In the genomic region with DNA sequence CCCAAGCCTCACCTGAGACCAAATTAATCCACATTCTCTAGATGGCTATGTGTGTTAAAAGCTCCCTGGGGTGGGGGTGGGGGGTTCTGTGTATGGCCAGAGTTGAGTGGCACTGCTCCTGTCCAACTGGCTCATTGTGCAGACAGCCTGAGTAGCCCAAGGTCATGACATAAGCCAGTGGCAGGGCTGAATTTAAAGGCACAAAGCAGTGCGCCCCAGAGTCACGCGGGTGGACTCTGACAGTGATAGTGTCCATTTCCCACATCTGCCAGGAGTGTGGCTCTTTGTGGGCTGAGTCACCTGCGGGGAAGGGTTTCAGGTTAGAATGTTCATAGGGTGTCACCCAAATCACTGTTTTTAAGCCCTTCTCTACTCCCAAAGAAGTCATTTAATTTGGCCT, we compare ENCODE assay signal across 18 cellular contexts. TPM values are rescaled to one million over a fixed set of nuclear protein-coding genes. Genes with fewer than 3 reads are reported as not detected.
A peak's percentile ranks its signal among the peaks of the same experiment; 100 is the strongest.
DNase-seq lines count a peak whose midpoint lies in the region; ATAC-seq, FAIRE-seq and TF ChIP-seq lines count a peak whose summit lies in the region.
"Had no signal": no experiment of that assay in that cellular context is flagged by ENCODE, and none has a peak within 500 bp of the region (broad histone marks: within the 10 kb centered on the region; RNA-seq: fewer than 3 reads in every experiment).

No MANE protein-coding gene starts in this region.

- H3K4me2 ChIP-seq in astrocyte (ENCODE audit: low read length) (no peak overlapping the region), smooth muscle cell (peak overlapping the region; percentile 62)

- no peaks in the 10 kb centered on the region for H3K27me3 Mint-ChIP-seq in astrocyte (ENCODE audit: low read depth, unreplicated experiment)
- H3K27me3 Mint-ChIP-seq: naive B cell; stimulated activated naive B cell treated with anti-CD40 and anti-IgM and Interleukin-4, amounts not matched to agents 10 μg/mL and 1 μg/mL and 100 μg/mL, for 72 hours had no signal

- H3K9ac ChIP-seq in astrocyte (ENCODE audit: low read length) (no peak overlapping the region), smooth muscle cell (ENCODE audit: low read depth) (peak overlapping the region; percentile 28)

- no peak for TF ChIP-seq CTCF in astrocyte (IDR thresholded peaks at IDR 0.05; ENCODE audit: insufficient read depth, low read depth, low read length)
- TF ChIP-seq CTCF in smooth muscle cell (IDR thresholded peaks at IDR 0.05; ENCODE audit: borderline replicate concordance, insufficient read depth, poor library complexity, severe bottlenecking) = no peak

- H2AFZ ChIP-seq in astrocyte (ENCODE audit: low read depth, low read length) (no peak overlapping the region), smooth muscle cell (ENCODE audit: low read depth) (no peak overlapping the region)

- H3K36me3 ChIP-seq in astrocyte (ENCODE audit: insufficient read depth, low read length) (no peaks in the 10 kb centered on the region), smooth muscle cell (ENCODE audit: low read depth) (no peaks in the 10 kb centered on the region)
- H3K36me3 ChIP-seq: left lung had no signal

- H3K27ac ChIP-seq in astrocyte (ENCODE audit: low read depth, low read length) (no peak overlapping the region), smooth muscle cell (ENCODE audit: low read depth) (peak overlapping the region; percentile 83)

- H3F3A ChIP-seq in smooth muscle cell (ENCODE audit: low read depth) = peaks cover 39% of the 10 kb centered on the region

- H3K36me3 Mint-ChIP-seq in astrocyte (ENCODE audit: low read depth, unreplicated experiment) = peaks cover 9% of the 10 kb centered on the region
- H3K36me3 Mint-ChIP-seq: activated naive CD4-positive, alpha-beta T cell treated with anti-CD3 and anti-CD28 coated beads, Interleukin-2, amount 10 ng/mL, durations not matched to agents 7 days and 5 days; stimulated activated naive B cell treated with anti-CD40 and anti-IgM and Interleukin-4, amounts not matched to agents 10 μg/mL and 1 μg/mL and 100 μg/mL, for 72 hours; WTC11 had no signal

- peak overlapping the region; percentile 67 for H3K4me3 Mint-ChIP-seq in astrocyte (ENCODE audit: unreplicated experiment)
- H3K4me3 Mint-ChIP-seq: activated naive CD4-positive, alpha-beta T cell treated with anti-CD3 and anti-CD28 coated beads, Interleukin-2, amount 10 ng/mL, durations not matched to agents 7 days and 5 days; naive B cell; stimulated activated naive B cell treated with anti-CD40 and anti-IgM and Interleukin-4, amounts not matched to agents 10 μg/mL and 1 μg/mL and 100 μg/mL, for 72 hours; WTC11 had no signal

- H3K9me3 ChIP-seq in astrocyte (ENCODE audit: insufficient read depth, low read depth, low read length) = no peaks in the 10 kb centered on the region
- no peaks in the 10 kb centered on the region for H3K9me3 ChIP-seq in smooth muscle cell (replicated peaks; ENCODE audit: low read depth)
- H3K9me3 ChIP-seq: left lung had no signal

- H4K20me1 ChIP-seq in astrocyte (ENCODE audit: insufficient read depth, low read length) (peaks cover 6% of the 10 kb centered on the region), smooth muscle cell (ENCODE audit: low read depth) (no peaks in the 10 kb centered on the region)

- H3K27me3 ChIP-seq in astrocyte (ENCODE audit: insufficient read depth, low read length) = no peaks in the 10 kb centered on the region
- H3K27me3 ChIP-seq in smooth muscle cell (ENCODE audit: low read depth) = no peaks in the 10 kb centered on the region

- intact Hi-C loops in left ventricle myocardium superior (cut with micrococcal nuclease) = no loop called here

- peaks cover 41% of the 10 kb centered on the region for H3K4me1 Mint-ChIP-seq in astrocyte (ENCODE audit: low read depth, unreplicated experiment)
- H3K4me1 Mint-ChIP-seq: activated naive CD4-positive, alpha-beta T cell treated with anti-CD3 and anti-CD28 coated beads, Interleukin-2, amount 10 ng/mL, durations not matched to agents 7 days and 5 days had no signal

- FAIRE-seq in astrocyte (lab: Jason Lieb, UNC) = no peak
- FAIRE-seq: D721Med had no signal

- peak; percentile 23 for DNase-seq in HT1080 (ENCODE audit: low read depth)
- no peak for DNase-seq in astrocyte (ENCODE audit: low read depth)
- DNase-seq in left ventricle myocardium superior = no peak
- no peak for DNase-seq in smooth muscle cell (lab: John Stamatoyannopoulos, UW; ENCODE audit: unreplicated experiment)
- DNase-seq in effector CD4-positive, alpha-beta T cell = no peak
- no peak for DNase-seq in NCI-H1105 (lab: John Stamatoyannopoulos, UW)
- no peak for DNase-seq in NCI-H446 treated with DMSO at 0.1 percent for 48 hours (lab: John Stamatoyannopoulos, UW)
- DNase-seq: activated naive CD4-positive, alpha-beta T cell treated with anti-CD3 and anti-CD28 coated beads, Interleukin-2, amount 10 ng/mL, durations not matched to agents 7 days and 5 days; central memory CD4-positive, alpha-beta T cell; erythroblast; hippocampal formation; left lung; naive B cell; NCI-H226; stimulated activated naive B cell treated with anti-CD40 and anti-IgM and Interleukin-4, amounts not matched to agents 10 μg/mL and 1 μg/mL and 100 μg/mL, for 72 hours had no signal

- H3K4me3 ChIP-seq in astrocyte (ENCODE audit: insufficient read depth, low read depth, low read length) (no peak overlapping the region), smooth muscle cell (no peak overlapping the region)
- H3K4me3 ChIP-seq: left lung had no signal

- peaks cover 2% of the 10 kb centered on the region for H3K9me3 Mint-ChIP-seq in astrocyte (ENCODE audit: unreplicated experiment)
- H3K9me3 Mint-ChIP-seq: activated naive CD4-positive, alpha-beta T cell treated with anti-CD3 and anti-CD28 coated beads, Interleukin-2, amount 10 ng/mL, durations not matched to agents 7 days and 5 days; WTC11 had no signal

- peaks cover 11% of the 10 kb centered on the region for H3K79me2 ChIP-seq in astrocyte (ENCODE audit: insufficient read depth, low read length)
- H3K79me2 ChIP-seq in smooth muscle cell (ENCODE audit: low read depth) = no peaks in the 10 kb centered on the region

- H3K4me1 ChIP-seq in astrocyte (ENCODE audit: insufficient read depth, low read length) = peaks cover 20% of the 10 kb centered on the region
- H3K4me1 ChIP-seq in smooth muscle cell (ENCODE audit: low read depth) = peaks cover 32% of the 10 kb centered on the region
- H3K4me1 ChIP-seq: left lung had no signal

- no peak overlapping the region for H3K27ac Mint-ChIP-seq in astrocyte (ENCODE audit: unreplicated experiment)
- H3K27ac Mint-ChIP-seq: activated naive CD4-positive, alpha-beta T cell treated with anti-CD3 and anti-CD28 coated beads, Interleukin-2, amount 10 ng/mL, durations not matched to agents 7 days and 5 days; naive B cell; stimulated activated naive B cell treated with anti-CD40 and anti-IgM and Interleukin-4, amounts not matched to agents 10 μg/mL and 1 μg/mL and 100 μg/mL, for 72 hours; WTC11 had no signal

- ATAC-seq in left ventricle myocardium superior (peak; percentile 58), GM19351 (IDR thresholded peaks at IDR 0.05; ENCODE audit: unreplicated experiment) (no peak)
- ATAC-seq: left lung; stimulated activated naive B cell treated with anti-CD40 and anti-IgM and Interleukin-4, amounts not matched to agents 10 μg/mL and 1 μg/mL and 100 μg/mL, for 72 hours; WTC11 had no signal

- 25% methylated on average over 4 of the region's 4 CpGs for WGBS in smooth muscle cell (ENCODE audit: low lambda C conversion rate)

RNA-seq across cellular contexts. Expression of gene SCD5, which starts 45.4 kb away (rescaled TPM):
- 31.2 and 33.2 TPM in 2 replicates for total RNA-seq in HT1080 (2014; rRNA removed; shearing (Covaris generic))
- polyA plus RNA-seq in HT1080 (2015; cell fraction: cytosol; rRNA removed) = 20.1 and 25.0 TPM in 2 replicates
- 17.0 TPM in 2 replicates for polyA plus RNA-seq in HT1080 (2015; cell fraction: nucleus; rRNA removed)
- 61.7 and 63.1 TPM in 2 replicates for total RNA-seq in astrocyte
- 2.7 TPM for total RNA-seq in left ventricle myocardium superior
- 16.0 and 24.3 TPM in 2 replicates for total RNA-seq in smooth muscle cell
- 9.2 and 9.6 TPM in 2 replicates for polyA plus RNA-seq in smooth muscle cell
